ENCODE assay signal across 15 cellular contexts in the genomic region with DNA sequence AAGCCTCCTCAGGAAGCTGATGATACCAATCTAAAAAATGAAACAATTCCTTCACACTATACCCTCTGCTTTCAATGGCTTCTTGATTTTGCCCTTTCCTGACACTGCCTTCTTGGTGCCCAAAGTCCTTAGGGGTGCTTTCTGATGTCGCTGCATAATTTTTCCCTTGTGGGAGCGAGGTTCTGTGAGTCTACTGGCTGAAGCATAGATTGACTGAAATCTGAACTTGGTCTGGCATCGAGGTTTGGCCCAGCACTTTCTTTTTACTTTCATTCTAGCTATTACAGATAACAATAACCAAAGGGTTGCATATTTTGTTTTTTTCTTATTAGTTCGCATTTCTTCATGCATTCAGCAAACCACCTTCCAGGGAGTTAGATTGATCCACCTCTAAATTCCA.
DNase-seq lines count a peak whose midpoint lies in the region; ATAC-seq and TF ChIP-seq lines count a peak whose summit lies in the region.
"Had no signal": no experiment of that assay in that cellular context is flagged by ENCODE, and none has a peak within 500 bp of the region (broad histone marks: within the 10 kb centered on the region; RNA-seq: fewer than 3 reads in every experiment).

No MANE protein-coding gene starts in this region.

- no peak overlapping the region for H3K4me3 ChIP-seq in mammary epithelial cell (replicated peaks in 1 of 3; ENCODE audit: insufficient read depth in 1 of 3, low read depth in 2 of 3, low read length in 3 of 3)
- H3K4me3 ChIP-seq: right lobe of liver, uterus had no signal

- no peaks in the 10 kb centered on the region for H3K36me3 ChIP-seq in mammary epithelial cell (ENCODE audit: insufficient read depth, low read length)
- H3K36me3 ChIP-seq: right lobe of liver, uterus had no signal

- H3K4me2 ChIP-seq in mammary epithelial cell (ENCODE audit: insufficient read depth, low read depth, low read length), result no peak overlapping the region

- H3K79me2 ChIP-seq in mammary epithelial cell (ENCODE audit: insufficient read depth, low read length), result peaks cover 92% of the 10 kb centered on the region

- H3K4me1 ChIP-seq in mammary epithelial cell (ENCODE audit: insufficient read depth, low read length), result peaks cover 9% of the 10 kb centered on the region
- H3K4me1 ChIP-seq: right lobe of liver, uterus had no signal

- no peak overlapping the region for H3K9ac ChIP-seq in mammary epithelial cell (ENCODE audit: insufficient read depth, low read length)

- ATAC-seq in natural killer cell treated with Interleukin-12 subunit alpha and Interleukin-12 subunit beta and Interleukin-15 and Interleukin-18, amount 100 ng/mL, for 72 hours, result peak; percentile 44 to 78
- no peak for ATAC-seq in natural killer cell
- peak; percentile 51 for ATAC-seq in HG02571 (IDR thresholded peaks at IDR 0.05; ENCODE audit: unreplicated experiment)
- ATAC-seq in HG03442 (IDR thresholded peaks at IDR 0.05; ENCODE audit: unreplicated experiment), result peak; percentile 82
- no peak for ATAC-seq in esophagus mucosa
- ATAC-seq: right lobe of liver, T-helper 17 cell had no signal

- H2AFZ ChIP-seq in mammary epithelial cell (ENCODE audit: low read depth, low read length), result no peak overlapping the region

- H3K27me3 Mint-ChIP-seq in natural killer cell treated with Interleukin-12 subunit alpha and Interleukin-12 subunit beta and Interleukin-15 and Interleukin-18, amount 100 ng/mL, for 72 hours, result no peaks in the 10 kb centered on the region
- H3K27me3 Mint-ChIP-seq in natural killer cell (ENCODE audit: low read depth in 2 of 2), result no peaks in the 10 kb centered on the region
- no peaks in the 10 kb centered on the region for H3K27me3 Mint-ChIP-seq in activated T-helper 2 cell treated with anti-CD3 and anti-CD28 coated beads, Interferon-gamma antibody, Interleukin-2, Interleukin-4, amounts not matched to agents 10 μg/mL and 5 μg/mL and 100 μg/mL, durations not matched to agents 14 hours and 24 hours and 36 hours (ENCODE audit: low read depth)
- H3K27me3 Mint-ChIP-seq: T-helper 17 cell had no signal

- H3K4me1 Mint-ChIP-seq in natural killer cell treated with Interleukin-12 subunit alpha and Interleukin-12 subunit beta and Interleukin-15 and Interleukin-18, amount 100 ng/mL, for 72 hours (ENCODE audit: low read depth in 2 of 2), result peaks cover 31 to 41% of the 10 kb centered on the region in 2 donors
- H3K4me1 Mint-ChIP-seq in natural killer cell, result peaks cover 26 to 37% of the 10 kb centered on the region in 2 donors
- H3K4me1 Mint-ChIP-seq in activated T-helper 2 cell treated with anti-CD3 and anti-CD28 coated beads, Interferon-gamma antibody, Interleukin-2, Interleukin-4, amounts not matched to agents 10 μg/mL and 5 μg/mL and 100 μg/mL, durations not matched to agents 14 hours and 24 hours and 36 hours (ENCODE audit: low read depth), result peaks cover 29% of the 10 kb centered on the region

- intact Hi-C loops in natural killer cell (cut with micrococcal nuclease) (no loop called here), mammary epithelial cell (cut with micrococcal nuclease) (no loop called here)
- intact Hi-C loops in activated T-helper 2 cell treated with anti-CD3 and anti-CD28 coated beads, Interferon-gamma antibody, Interleukin-2, Interleukin-4, amounts not matched to agents 10 μg/mL and 5 μg/mL and 100 μg/mL, durations not matched to agents 14 hours and 24 hours and 36 hours (cut with micrococcal nuclease), result no loop called here

- dilution Hi-C loops in mammary epithelial cell (cut with HindIII; ENCODE audit: low sequenced_read_pairs), result loop anchor here (5.0 kb wide), 1 partner anchor 55 kb away; no protein-coding TSS in a partner anchor

- no TSS peak for BruUV-seq in mammary epithelial cell (replicated peaks; lab: Mats Ljungman, UMichigan)

- no peak for DNase-seq in natural killer cell treated with Interleukin-12 subunit alpha and Interleukin-12 subunit beta and Interleukin-15 and Interleukin-18, amount 100 ng/mL, for 72 hours (ENCODE audit: low spot score)
- DNase-seq in natural killer cell, result no peak
- no peak for DNase-seq in mammary epithelial cell
- no peak for DNase-seq in foreskin melanocyte
- DNase-seq in activated T-helper 2 cell treated with anti-CD3 and anti-CD28 coated beads, Interferon-gamma antibody, Interleukin-2, Interleukin-4, amounts not matched to agents 10 μg/mL and 5 μg/mL and 100 μg/mL, durations not matched to agents 14 hours and 24 hours and 36 hours (ENCODE audit: low spot score), result no peak
- DNase-seq: DMS79 treated with DMSO at 0.1 percent for 48 hours, hippocampal formation, IMR-90, NCI-H2029, right lobe of liver, T-helper 17 cell, uterus had no signal

- in situ Hi-C loops in mammary epithelial cell (cut with MboI; ENCODE audit: low sequenced_read_pairs in 2 of 2), result no loop called here

- no peak for TF ChIP-seq CTCF in natural killer cell (IDR thresholded peaks at IDR 0.05)
- no peak for TF ChIP-seq CTCF in mammary epithelial cell (conservative IDR thresholded peaks at IDR 0.05 in 1 of 2, IDR thresholded peaks at IDR 0.05 in 1 of 2; ENCODE audit: extremely low read depth in 1 of 2, insufficient read depth in 1 of 2, low read depth in 1 of 2, low read length in 2 of 2)

- no peaks in the 10 kb centered on the region for H3K27me3 ChIP-seq in mammary epithelial cell (ENCODE audit: insufficient read depth, low read length)
- H3K27me3 ChIP-seq: right lobe of liver, uterus had no signal

- CTCF ChIA-PET in mammary epithelial cell (lab: Charles Lee; ENCODE audit: low non-redundant PET), result no interaction called here

- no peak overlapping the region for H3K27ac ChIP-seq in mammary epithelial cell (ENCODE audit: insufficient read depth, low read depth, low read length)
- H3K27ac ChIP-seq: right lobe of liver, uterus had no signal

- peak overlapping the region; percentile 42 for H3K4me3 Mint-ChIP-seq in natural killer cell treated with Interleukin-12 subunit alpha and Interleukin-12 subunit beta and Interleukin-15 and Interleukin-18, amount 100 ng/mL, for 72 hours
- H3K4me3 Mint-ChIP-seq in natural killer cell, result no peak overlapping the region
- H3K4me3 Mint-ChIP-seq in activated T-helper 2 cell treated with anti-CD3 and anti-CD28 coated beads, Interferon-gamma antibody, Interleukin-2, Interleukin-4, amounts not matched to agents 10 μg/mL and 5 μg/mL and 100 μg/mL, durations not matched to agents 14 hours and 24 hours and 36 hours (ENCODE audit: low read depth), result no peak overlapping the region
- H3K4me3 Mint-ChIP-seq: T-helper 17 cell had no signal

- H3K9me3 ChIP-seq in mammary epithelial cell (replicated peaks; ENCODE audit: insufficient read depth, low read length), result no peaks in the 10 kb centered on the region
- H3K9me3 ChIP-seq: right lobe of liver, uterus had no signal

- no peak overlapping the region for H3K27ac Mint-ChIP-seq in natural killer cell treated with Interleukin-12 subunit alpha and Interleukin-12 subunit beta and Interleukin-15 and Interleukin-18, amount 100 ng/mL, for 72 hours
- no peak overlapping the region for H3K27ac Mint-ChIP-seq in natural killer cell
- no peak overlapping the region for H3K27ac Mint-ChIP-seq in activated T-helper 2 cell treated with anti-CD3 and anti-CD28 coated beads, Interferon-gamma antibody, Interleukin-2, Interleukin-4, amounts not matched to agents 10 μg/mL and 5 μg/mL and 100 μg/mL, durations not matched to agents 14 hours and 24 hours and 36 hours
- H3K27ac Mint-ChIP-seq: T-helper 17 cell had no signal

- H3K9me3 Mint-ChIP-seq in natural killer cell treated with Interleukin-12 subunit alpha and Interleukin-12 subunit beta and Interleukin-15 and Interleukin-18, amount 100 ng/mL, for 72 hours, result no peaks in the 10 kb centered on the region
- no peaks in the 10 kb centered on the region for H3K9me3 Mint-ChIP-seq in natural killer cell
- peaks cover 8% of the 10 kb centered on the region for H3K9me3 Mint-ChIP-seq in activated T-helper 2 cell treated with anti-CD3 and anti-CD28 coated beads, Interferon-gamma antibody, Interleukin-2, Interleukin-4, amounts not matched to agents 10 μg/mL and 5 μg/mL and 100 μg/mL, durations not matched to agents 14 hours and 24 hours and 36 hours

- H4K20me1 ChIP-seq in mammary epithelial cell (ENCODE audit: insufficient read depth, low read length), result no peaks in the 10 kb centered on the region

- 98% methylated on average over 4 of the region's 4 CpGs for WGBS in mammary epithelial cell (ENCODE audit: low coverage, missing lambda C conversion rate)

- H3K36me3 Mint-ChIP-seq in natural killer cell treated with Interleukin-12 subunit alpha and Interleukin-12 subunit beta and Interleukin-15 and Interleukin-18, amount 100 ng/mL, for 72 hours, result no peaks in the 10 kb centered on the region
- no peaks in the 10 kb centered on the region for H3K36me3 Mint-ChIP-seq in natural killer cell
- peaks cover 53% of the 10 kb centered on the region for H3K36me3 Mint-ChIP-seq in activated T-helper 2 cell treated with anti-CD3 and anti-CD28 coated beads, Interferon-gamma antibody, Interleukin-2, Interleukin-4, amounts not matched to agents 10 μg/mL and 5 μg/mL and 100 μg/mL, durations not matched to agents 14 hours and 24 hours and 36 hours (ENCODE audit: low read depth)

Comparison
In these comparisons a context has a peak if more than half of its experiments do, and no peak if none do; other contexts are left out.
1. ATAC-seq: peak in natural killer cell treated with Interleukin-12 subunit alpha and Interleukin-12 subunit beta and Interleukin-15 and Interleukin-18, amount 100 ng/mL, for 72 hours (2 of 2), HG02571 (single experiment) and HG03442 (single experiment); none in natural killer cell (0 of 3) and esophagus mucosa (single experiment).